Comparison of ENCODE assay signal across 19 cellular contexts in the genomic region with DNA sequence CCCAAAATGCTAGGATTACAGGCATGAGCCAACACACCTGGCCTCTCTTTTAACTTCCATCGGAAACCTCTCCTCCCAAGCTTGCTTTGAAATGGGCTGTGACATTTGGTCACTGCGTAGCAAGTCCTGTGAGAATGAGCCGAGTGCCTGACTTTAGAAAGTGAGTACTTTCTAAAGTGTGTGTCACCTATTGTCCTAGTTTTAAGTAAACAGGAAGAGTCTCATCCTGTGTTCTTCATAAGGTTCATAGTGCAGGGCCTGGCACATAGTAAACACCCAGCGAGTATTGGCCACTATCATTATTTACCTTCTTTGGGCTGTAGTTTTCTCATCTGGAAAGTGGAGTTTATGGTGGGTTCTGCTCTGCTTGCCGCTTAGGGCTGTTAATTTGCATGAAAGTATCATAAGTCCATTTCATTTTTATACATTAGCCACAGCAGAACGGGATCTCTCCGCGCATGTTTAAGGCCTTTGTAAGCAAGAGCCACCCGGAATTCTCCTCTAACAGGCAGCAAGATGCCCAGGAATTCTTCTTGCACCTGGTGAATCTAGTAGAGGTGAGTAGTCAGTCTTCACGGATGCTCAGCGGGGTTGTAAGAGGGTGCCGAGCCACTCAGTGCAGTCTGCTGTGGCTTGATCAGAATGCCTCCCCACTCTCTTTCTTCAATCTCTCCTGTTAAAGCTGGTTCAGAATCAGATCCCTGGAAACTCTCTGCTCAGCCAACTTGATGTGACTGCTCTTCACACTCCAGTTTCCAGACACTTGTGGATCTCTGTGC.
A peak's percentile ranks its signal among the peaks of the same experiment; 100 is the strongest.
DNase-seq lines count a peak whose midpoint lies in the region; ATAC-seq and TF ChIP-seq lines count a peak whose summit lies in the region.
"Had no signal": no experiment of that assay in that cellular context is flagged by ENCODE, and none has a peak within 500 bp of the region (broad histone marks: within the 10 kb centered on the region; RNA-seq: fewer than 3 reads in every experiment).

No MANE protein-coding gene starts in this region.

- H3K4me3 ChIP-seq in LNCaP clone FGC (ENCODE audit: low read depth, low read length), result no peak overlapping the region
- H3K4me3 ChIP-seq in gastrocnemius medialis, result peak overlapping the region in 1 of 4 donors; percentile 4
- H3K4me3 ChIP-seq: GM23248, SJCRH30 had no signal

- H3K36me3 ChIP-seq in gastrocnemius medialis, result peaks cover 0 to 54% of the 10 kb centered on the region in 2 donors

- H3K27ac ChIP-seq in gastrocnemius medialis, result peak overlapping the region; percentile 49 to 95 (median 76)
- H3K27ac ChIP-seq: GM23248, HL-60, SJCRH30 had no signal

- no peaks in the 10 kb centered on the region for H3K4me1 Mint-ChIP-seq in activated T-helper 17 cell treated with anti-CD3 and anti-CD28 coated beads, Interleukin-2, amount 50 U/mL, for 72 hours

- TF ChIP-seq POLR2A in gastrocnemius medialis (IDR thresholded peaks at IDR 0.05), result peak in 1 of 2 donors; percentile 23

- H3K27me3 Mint-ChIP-seq in activated T-helper 17 cell treated with anti-CD3 and anti-CD28 coated beads, Interleukin-2, amount 50 U/mL, for 72 hours, result no peaks in the 10 kb centered on the region

- intact Hi-C loops in left colon (cut with DNase I, micrococcal nuclease) (no loop called here), gastrocnemius medialis (cut with DNase I; ENCODE audit: low total_unique reads) (no loop called here)

- H3K4me1 ChIP-seq in gastrocnemius medialis, result peaks cover 8 to 12% of the 10 kb centered on the region in 2 donors
- H3K4me1 ChIP-seq: SJCRH30 had no signal

- ATAC-seq in activated T-helper 17 cell treated with anti-CD3 and anti-CD28 coated beads, Interleukin-2, amount 50 U/mL, for 72 hours (replicated peaks), result no peak
- peak; percentile 53 for ATAC-seq in left colon
- peak in 1 of 2 donors; percentile 54 for ATAC-seq in gastrocnemius medialis
- ATAC-seq: HCT116 had no signal

- H3K9me3 Mint-ChIP-seq in activated T-helper 17 cell treated with anti-CD3 and anti-CD28 coated beads, Interleukin-2, amount 50 U/mL, for 72 hours, result no peaks in the 10 kb centered on the region
- H3K9me3 Mint-ChIP-seq: CD14-positive monocyte had no signal

- TF ChIP-seq CTCF in LNCaP clone FGC (IDR thresholded peaks at IDR 0.05; ENCODE audit: control insufficient read depth, extremely low read depth, insufficient read depth), result no peak
- TF ChIP-seq CTCF in gastrocnemius medialis (IDR thresholded peaks at IDR 0.05 in 4 of 5, conservative IDR thresholded peaks at IDR 0.05 in 1 of 5), result no peak
- no peak for TF ChIP-seq CTCF in GM10266 (IDR thresholded peaks at IDR 0.05; ENCODE audit: control insufficient read depth, insufficient read depth, low read depth, missing control alignments)

- H3K36me3 Mint-ChIP-seq in activated T-helper 17 cell treated with anti-CD3 and anti-CD28 coated beads, Interleukin-2, amount 50 U/mL, for 72 hours (ENCODE audit: low read depth), result peaks cover 32% of the 10 kb centered on the region

- DNase-seq in LNCaP clone FGC (ENCODE audit: low read depth) (peak; percentile 44), left colon (no peak), gastrocnemius medialis (no peak), GM10266 (ENCODE audit: extremely low spot score) (no peak), NCI-H774 (lab: John Stamatoyannopoulos, UW) (no peak), dedifferentiated amniotic fluid mesenchymal stem cell (ENCODE audit: extremely low spot score) (no peak)
- DNase-seq: AML-193, Caco-2, DMS153, GM23248, NCI-H1105 treated with DMSO at 0.1 percent for 48 hours, NCI-H1694 treated with DMSO at 0.1 percent for 48 hours, NCI-H226, NCI-H748 treated with DMSO at 0.1 percent for 48 hours, SJCRH30 had no signal

- in situ Hi-C loops in gastrocnemius medialis (cut with MboI; ENCODE audit: low sequenced_read_pairs in 4 of 4), result loop anchor here in 1 of 4 donors (10.0 kb wide), 1 partner anchor 85 kb away; a partner anchor contains a TSS

- no peaks in the 10 kb centered on the region for H3K9me3 ChIP-seq in gastrocnemius medialis
- H3K9me3 ChIP-seq: Caco-2, SJCRH30 had no signal

- no peak overlapping the region for H3K4me3 Mint-ChIP-seq in activated T-helper 17 cell treated with anti-CD3 and anti-CD28 coated beads, Interleukin-2, amount 50 U/mL, for 72 hours
- H3K4me3 Mint-ChIP-seq: CD14-positive monocyte had no signal

- H3K27me3 ChIP-seq in gastrocnemius medialis, result no peaks in the 10 kb centered on the region
- H3K27me3 ChIP-seq: SJCRH30 had no signal

- H3K27ac Mint-ChIP-seq in activated T-helper 17 cell treated with anti-CD3 and anti-CD28 coated beads, Interleukin-2, amount 50 U/mL, for 72 hours, result peak overlapping the region; percentile 41
